Comparison of ENCODE assay signal across 18 cellular contexts in the genomic region with DNA sequence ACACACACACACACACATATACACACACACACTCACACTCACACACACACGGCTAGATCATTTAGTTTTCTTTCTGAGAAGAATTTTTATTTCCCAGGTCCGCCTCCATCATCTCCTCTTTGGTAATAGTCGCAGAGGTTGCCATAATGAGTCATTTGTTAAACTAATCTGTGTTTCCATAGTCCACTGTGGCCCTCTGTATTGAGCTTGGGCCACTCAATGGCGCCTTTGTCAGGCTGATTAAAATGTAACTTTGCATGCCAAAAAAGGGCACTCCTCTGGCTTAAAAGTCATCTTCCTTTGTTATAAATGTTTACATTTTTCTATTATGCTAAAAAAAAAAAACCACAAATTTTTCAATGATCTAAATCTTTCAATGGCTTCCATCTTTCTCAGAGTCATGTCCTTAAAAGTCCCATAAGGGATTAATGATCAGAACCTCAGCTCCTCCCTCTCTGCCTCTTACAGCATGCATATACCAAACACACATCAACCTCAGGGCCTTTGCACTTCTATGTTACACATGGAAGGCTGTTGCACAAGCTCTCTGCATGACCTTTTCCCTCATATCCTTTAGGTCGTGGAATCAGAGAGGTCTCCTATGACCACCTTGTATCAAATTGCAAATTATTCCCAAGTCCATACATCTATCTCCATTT. TPM values are rescaled to one million over a fixed set of nuclear protein-coding genes. Genes with fewer than 3 reads are reported as not detected.
A peak's percentile ranks its signal among the peaks of the same experiment; 100 is the strongest.
DNase-seq lines count a peak whose midpoint lies in the region; TF ChIP-seq lines count a peak whose summit lies in the region.
"Had no signal": no experiment of that assay in that cellular context is flagged by ENCODE, and none has a peak within 500 bp of the region (broad histone marks: within the 10 kb centered on the region; RNA-seq: fewer than 3 reads in every experiment).

No MANE protein-coding gene starts in this region.

- POLR2A ChIA-PET in OCI-LY7 (lab: Charles Lee) = no interaction called here

- H3K27ac ChIP-seq in stomach = peak overlapping the region in 4 of 5 donors; percentile 68 to 87 (median 76)
- no peak overlapping the region for H3K27ac ChIP-seq in OCI-LY7 (ENCODE audit: low read depth, low read length, poor library complexity, severe bottlenecking)

- H3K4me3 ChIP-seq in astrocyte of the spinal cord (ENCODE audit: low read depth, low read length) (no peak overlapping the region), stomach (no peak overlapping the region), BE2C (ENCODE audit: low read depth, low read length) (no peak overlapping the region), OCI-LY7 (ENCODE audit: low read depth, low read length, poor library complexity, severe bottlenecking) (no peak overlapping the region)
- H3K4me3 ChIP-seq: GM12878, skin epidermis had no signal

- no peak overlapping the region for H3K4me2 ChIP-seq in OCI-LY7 (ENCODE audit: low read length)

- peaks cover 4 to 58% (median 32%) of the 10 kb centered on the region in 4 donors for H3K36me3 ChIP-seq in stomach
- no peaks in the 10 kb centered on the region for H3K36me3 ChIP-seq in BE2C
- H3K36me3 ChIP-seq in OCI-LY7 (ENCODE audit: insufficient read depth, low read length) = no peaks in the 10 kb centered on the region

- H3K9me2 ChIP-seq in OCI-LY7 (ENCODE audit: insufficient read depth, low read length) = no peaks in the 10 kb centered on the region

- TF ChIP-seq POLR2A in stomach (IDR thresholded peaks at IDR 0.05) = no peak

- intact Hi-C loops in head of caudate nucleus (cut with DNase I) (no loop called here), stomach (cut with DNase I; ENCODE audit: low total_unique reads) (no loop called here), OCI-LY7 (cut with micrococcal nuclease; ENCODE audit: unreplicated experiment) (no loop called here)

- no peaks in the 10 kb centered on the region for H4K20me1 ChIP-seq in OCI-LY7 (ENCODE audit: insufficient read depth, low read length)

- no peaks in the 10 kb centered on the region for H3K79me2 ChIP-seq in OCI-LY7 (ENCODE audit: insufficient read depth, low read depth, low read length)

- H2AFZ ChIP-seq in OCI-LY7 (ENCODE audit: low read length) = no peak overlapping the region

- CTCF ChIA-PET in OCI-LY7 (lab: Charles Lee; ENCODE audit: unreplicated experiment) = no interaction called here

- H3K4me1 ChIP-seq in stomach (peaks cover 30 to 46% (median 38%) of the 10 kb centered on the region in 4 donors), BE2C (no peaks in the 10 kb centered on the region), OCI-LY7 (ENCODE audit: insufficient read depth, low read length, poor library complexity, severe bottlenecking) (no peaks in the 10 kb centered on the region)

- no TSS peak for BruUV-seq in OCI-LY7 (replicated peaks; lab: Mats Ljungman, UMichigan)

- H3K27me3 ChIP-seq in stomach (no peaks in the 10 kb centered on the region), BE2C (no peaks in the 10 kb centered on the region)

- TF ChIP-seq EP300 in stomach (IDR thresholded peaks at IDR 0.05) = no peak

- in situ Hi-C loops in astrocyte of the spinal cord (cut with HindIII; ENCODE audit: low sequenced_read_pairs) = no loop called here

- WGBS in stomach, 5 donors = 43 to 65% (median 53%) methylated on average over 5 of the region's 5 CpGs

- TF ChIP-seq CTCF in astrocyte of the spinal cord (IDR thresholded peaks at IDR 0.05; ENCODE audit: low read depth, low read length) (no peak), stomach (IDR thresholded peaks at IDR 0.05) (no peak), BE2C (IDR thresholded peaks at IDR 0.05; ENCODE audit: low read depth, low read length) (no peak), OCI-LY7 (conservative IDR thresholded peaks at IDR 0.05; ENCODE audit: low read length) (no peak)

- DNase-seq in HT1080 (ENCODE audit: low read depth) (peak; percentile 30), astrocyte of the spinal cord (ENCODE audit: low read depth, low spot score) (peak; percentile 29), head of caudate nucleus (peak in 38 of 42 donors; percentile 15 to 84 (median 60)), stomach (no peak), BE2C (no peak), amniotic stem cell (lab: John Stamatoyannopoulos, UW) (no peak), OCI-LY7 (ENCODE audit: low spot score) (no peak), NCI-H2196 treated with DMSO at 0.1 percent for 48 hours (lab: John Stamatoyannopoulos, UW; ENCODE audit: unreplicated experiment) (no peak)
- DNase-seq: activated CD4-positive, alpha-beta T cell treated with anti-CD3 and anti-CD28 coated beads for 36 hours; islet precursor cell; MM.1S; NCI-H2081 treated with DMSO at 0.1 percent for 48 hours; NCI-H748 treated with DMSO at 0.1 percent for 48 hours; stimulated activated naive B cell treated with anti-CD40 and anti-IgM and Interleukin-4, amounts not matched to agents 10 μg/mL and 1 μg/mL and 100 μg/mL, for 72 hours had no signal

- H3K9me3 ChIP-seq in stomach (no peaks in the 10 kb centered on the region), BE2C (no peaks in the 10 kb centered on the region), OCI-LY7 (ENCODE audit: low read length) (no peaks in the 10 kb centered on the region)

RNA-seq across cellular contexts. Expression of a gene that starts 35.3 kb away (rescaled TPM):
- total RNA-seq in HT1080 (2014; rRNA removed; shearing (Covaris generic)) = 0.27 TPM in 1 of 2 replicates, not detected in the other
- 0.05 TPM in 1 of 2 replicates, not detected in the other for polyA plus RNA-seq in HT1080 (2015; cell fraction: cytosol; rRNA removed)
- polyA plus RNA-seq in HT1080 (2015; cell fraction: nucleus; rRNA removed) = not detected in 2 replicates
- total RNA-seq in stomach (100 to 1,000 TPM in 3 of 5 donors, 10 to 100 TPM in 2; 36.2 to 142 (median 113) TPM), OCI-LY7 (2022) (not detected in 2 replicates)
- 10 to 100 TPM; 15.5 to 22.8 (median 19.4) TPM for polyA plus RNA-seq in stomach
- not detected for polyA plus RNA-seq in BE2C (2012; ENCODE audit: insufficient read depth, insufficient read length, low read depth)
- not detected in 2 replicates for total RNA-seq in OCI-LY7 (2014; rRNA removed; shearing (Covaris generic))
- total RNA-seq: glomerular endothelial cell, osteocyte had no signal

Comparison
In these comparisons a context has a peak if more than half of its experiments do, and no peak if none do; other contexts are left out.
1. DNase-seq: peak in HT1080 (single experiment), astrocyte of the spinal cord (single experiment) and head of caudate nucleus (38 of 42); none in stomach (single experiment), BE2C (single experiment), amniotic stem cell (single experiment), OCI-LY7 (single experiment) and NCI-H2196 treated with DMSO at 0.1 percent for 48 hours (single experiment).
2. RNA of a gene that starts 35.3 kb away (total RNA-seq): 36.2 to 142 TPM in stomach; 0.27 TPM in HT1080 and not detected in OCI-LY7; every median in the first group is over 10 times any median in the second.